In the genomic region with DNA sequence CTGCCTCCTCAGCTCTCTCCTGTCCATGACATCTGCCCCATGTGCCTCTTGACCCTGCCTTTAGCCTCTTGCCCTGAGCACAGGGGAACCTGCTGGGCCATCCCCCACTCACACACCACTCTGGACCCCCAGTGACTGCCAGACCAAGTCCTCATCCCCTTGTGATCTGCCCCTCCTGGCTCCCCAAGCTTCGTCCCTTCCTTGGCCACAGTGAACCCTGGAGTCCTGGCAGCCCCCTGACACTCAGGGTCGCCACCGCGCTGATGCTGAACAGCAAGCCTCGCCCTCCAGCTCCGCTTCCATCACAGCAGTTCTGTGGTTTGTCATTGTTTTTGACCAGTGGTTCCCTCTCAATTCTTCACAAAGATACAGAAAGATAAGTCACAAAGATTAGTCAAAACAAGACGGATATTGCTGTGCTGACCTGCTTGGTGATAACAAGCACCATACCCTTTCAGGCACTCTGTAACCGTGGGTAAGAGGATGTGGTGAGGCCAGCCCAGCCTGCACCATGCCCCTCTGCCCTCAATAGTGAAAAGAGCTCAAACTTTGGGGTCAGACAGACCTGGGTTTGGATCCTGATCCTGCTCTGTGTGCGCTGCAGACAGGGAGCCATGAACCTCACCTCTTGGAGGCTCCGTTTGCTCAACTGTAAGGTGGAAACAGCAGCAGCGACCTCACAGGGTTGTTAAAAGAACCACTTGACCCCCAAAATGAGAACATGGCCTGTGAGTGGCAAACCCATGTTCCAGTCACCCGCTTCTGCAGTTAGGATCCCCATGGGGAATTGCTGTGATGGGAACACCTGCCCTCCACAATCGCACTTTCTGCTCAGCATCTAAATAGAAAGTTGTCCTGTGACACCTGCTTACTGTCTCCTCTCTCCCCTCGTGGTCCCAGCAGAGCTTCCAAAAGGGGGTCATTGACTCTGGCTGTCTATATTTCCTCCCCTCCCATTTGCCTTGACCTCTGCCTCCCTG, we compare ENCODE assay signal across 8 cellular contexts.
DNase-seq lines count a peak whose midpoint lies in the region; ATAC-seq and TF ChIP-seq lines count a peak whose summit lies in the region.
"Had no signal": no experiment of that assay in that cellular context is flagged by ENCODE, and none has a peak within 500 bp of the region (broad histone marks: within the 10 kb centered on the region; RNA-seq: fewer than 3 reads in every experiment).

No MANE protein-coding gene starts in this region.

- peak overlapping the region; percentile 76 for H3K27ac Mint-ChIP-seq in T-helper 1 cell treated with Interleukin-12 subunit alpha and Interleukin-12 subunit beta and Interleukin-4 antibody, amounts not matched to agents 30 μg/mL and 1 μg/mL, for 36 hours
- H3K27ac Mint-ChIP-seq in natural killer cell = peak overlapping the region; percentile 41 to 91

- H3K27me3 Mint-ChIP-seq in T-helper 1 cell treated with Interleukin-12 subunit alpha and Interleukin-12 subunit beta and Interleukin-4 antibody, amounts not matched to agents 30 μg/mL and 1 μg/mL, for 36 hours (ENCODE audit: low read depth) = peaks cover 40% of the 10 kb centered on the region
- H3K27me3 Mint-ChIP-seq in natural killer cell (ENCODE audit: low read depth in 2 of 2) = peaks cover 67 to 79% of the 10 kb centered on the region in 2 donors

- H3K36me3 Mint-ChIP-seq in T-helper 1 cell treated with Interleukin-12 subunit alpha and Interleukin-12 subunit beta and Interleukin-4 antibody, amounts not matched to agents 30 μg/mL and 1 μg/mL, for 36 hours (ENCODE audit: low read depth) = peaks cover 7% of the 10 kb centered on the region
- no peaks in the 10 kb centered on the region for H3K36me3 Mint-ChIP-seq in natural killer cell

- peaks cover 44% of the 10 kb centered on the region for H3K4me1 Mint-ChIP-seq in T-helper 1 cell treated with Interleukin-12 subunit alpha and Interleukin-12 subunit beta and Interleukin-4 antibody, amounts not matched to agents 30 μg/mL and 1 μg/mL, for 36 hours (ENCODE audit: low read depth)
- peaks cover 47 to 61% of the 10 kb centered on the region in 2 donors for H3K4me1 Mint-ChIP-seq in natural killer cell

- no peak for TF ChIP-seq EP300 in ovary (IDR thresholded peaks at IDR 0.05)

- ATAC-seq in GM18519 (IDR thresholded peaks at IDR 0.05; ENCODE audit: low FRiP score, unreplicated experiment) (peak; percentile 67), GM21723 (IDR thresholded peaks at IDR 0.05; ENCODE audit: unreplicated experiment) (peak; percentile 92), natural killer cell (peak; percentile 82 to 89 (median 84))

- no peaks in the 10 kb centered on the region for H3K27me3 ChIP-seq in ovary

- no peaks in the 10 kb centered on the region for H3K9me3 Mint-ChIP-seq in T-helper 1 cell treated with Interleukin-12 subunit alpha and Interleukin-12 subunit beta and Interleukin-4 antibody, amounts not matched to agents 30 μg/mL and 1 μg/mL, for 36 hours
- H3K9me3 Mint-ChIP-seq in natural killer cell = no peaks in the 10 kb centered on the region

- intact Hi-C loops in natural killer cell (cut with micrococcal nuclease) (loop anchor here (5.0 kb wide), 1 partner anchor 38 kb away; no protein-coding TSS in a partner anchor), ovary (cut with DNase I) (no loop called here)

- DNase-seq in natural killer cell (no peak), DMS153 (lab: John Stamatoyannopoulos, UW) (no peak), ovary (no peak), HPDE6-E6E7 (ENCODE audit: extremely low spot score) (no peak)
- DNase-seq: substantia nigra had no signal

- no peak overlapping the region for H3K27ac ChIP-seq in ovary

- TF ChIP-seq POLR2A in ovary (IDR thresholded peaks at IDR 0.05) = no peak

- H3K4me1 ChIP-seq in ovary (ENCODE audit: insufficient read depth) = no peaks in the 10 kb centered on the region

- H3K36me3 ChIP-seq in ovary = no peaks in the 10 kb centered on the region

- WGBS in ovary, 3 donors = 66 to 71% (median 66%) methylated on average over 14 of the region's 14 CpGs

- peak overlapping the region; percentile 69 for H3K4me3 Mint-ChIP-seq in T-helper 1 cell treated with Interleukin-12 subunit alpha and Interleukin-12 subunit beta and Interleukin-4 antibody, amounts not matched to agents 30 μg/mL and 1 μg/mL, for 36 hours
- H3K4me3 Mint-ChIP-seq in natural killer cell = peak overlapping the region; percentile 93

- H3K4me3 ChIP-seq in ovary = no peak overlapping the region

- TF ChIP-seq CTCF in natural killer cell (IDR thresholded peaks at IDR 0.05) (no peak), ovary (IDR thresholded peaks at IDR 0.05) (no peak)

- no peaks in the 10 kb centered on the region for H3K9me3 ChIP-seq in ovary
